ENCODE assay signal across 9 cellular contexts in the genomic region with DNA sequence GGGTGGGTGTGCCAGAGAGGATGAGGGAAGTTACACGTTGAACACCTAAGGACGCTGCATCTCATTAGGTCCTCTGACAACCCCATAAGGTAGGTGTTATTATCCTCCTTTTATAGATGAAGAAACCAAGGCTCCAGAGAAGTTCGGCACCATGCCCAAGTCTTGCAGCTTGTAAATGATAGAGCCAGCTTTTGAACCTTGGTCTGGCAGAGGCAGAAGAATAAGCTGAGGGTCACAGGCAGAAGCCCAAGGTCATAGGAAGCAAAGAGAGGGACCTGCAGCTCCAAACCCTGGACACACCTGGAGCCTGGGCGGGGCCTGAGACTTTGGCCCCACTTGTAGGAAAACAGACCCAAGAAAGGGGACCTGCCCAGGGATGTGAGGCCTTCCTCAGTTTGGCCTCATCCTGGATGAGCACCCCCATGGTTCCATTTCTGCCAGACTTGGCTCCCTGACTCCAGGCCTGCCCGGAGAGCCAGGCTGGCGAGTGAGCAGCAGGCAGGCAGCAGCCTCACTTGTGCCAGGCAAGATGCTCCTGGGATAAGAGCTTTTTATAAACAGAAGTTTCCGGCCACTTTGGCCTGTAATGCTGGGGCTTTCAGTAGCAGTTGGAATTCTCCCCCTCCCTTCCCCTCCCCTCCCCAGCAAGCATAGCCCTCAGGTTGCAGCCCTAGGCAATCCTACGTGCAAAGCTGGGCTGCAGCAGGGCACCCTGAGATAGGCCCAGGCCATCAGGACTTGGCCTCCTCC. TPM values are rescaled to one million over a fixed set of nuclear protein-coding genes. Genes with fewer than 3 reads are reported as not detected.
DNase-seq lines count a peak whose midpoint lies in the region; ATAC-seq and TF ChIP-seq lines count a peak whose summit lies in the region.
"Had no signal": no experiment of that assay in that cellular context is flagged by ENCODE, and none has a peak within 500 bp of the region (broad histone marks: within the 10 kb centered on the region; RNA-seq: fewer than 3 reads in every experiment).

No MANE protein-coding gene starts in this region.

- peak; percentile 72 for DNase-seq in BE2C
- no peak for DNase-seq in H9
- no peak for DNase-seq in mesothelial cell of epicardium (ENCODE audit: low spot score in 2 of 2, unreplicated experiment in 2 of 2)
- DNase-seq in NCI-H187 (lab: John Stamatoyannopoulos, UW), result no peak
- no peak for DNase-seq in stimulated activated CD4-positive, alpha-beta T cell treated with anti-CD3 and anti-CD28 coated beads, Interleukin-2, amount 100 ng/mL, for 48 hours
- no peak for DNase-seq in hippocampal formation (lab: John Stamatoyannopoulos, UW)
- DNase-seq: mesendoderm had no signal

- no peak overlapping the region for H3K23ac ChIP-seq in H9 (ENCODE audit: insufficient read length, low read depth, low read length)

- H3K9ac ChIP-seq in H9 (ENCODE audit: extremely low read depth, insufficient read length, low read length), result no peak overlapping the region

- H2AFZ ChIP-seq in H9 (ENCODE audit: low read length), result no peak overlapping the region

- H4K8ac ChIP-seq in H9 (replicated peaks; ENCODE audit: insufficient read length, low read depth, low read length), result no peak overlapping the region

- peak overlapping the region; percentile 75 for H3K4me2 ChIP-seq in H9 (ENCODE audit: insufficient read depth, insufficient read length, low read length)

- peaks cover 52% of the 10 kb centered on the region for H3K4me1 ChIP-seq in BE2C
- H3K4me1 ChIP-seq in H9 (ENCODE audit: insufficient read depth, low read length), result peaks cover 5% of the 10 kb centered on the region; the same call in 1 of the 2 replicates

- H2BK120ac ChIP-seq in H9 (ENCODE audit: low read depth, low read length, poor library complexity, severe bottlenecking), result no peak overlapping the region

- peak overlapping the region; percentile 53 to 90 for H3K4me3 Mint-ChIP-seq in H9
- peak overlapping the region; percentile 81 for H3K4me3 Mint-ChIP-seq in activated naive CD8-positive, alpha-beta T cell
- H3K4me3 Mint-ChIP-seq in mesothelial cell of epicardium, result peak overlapping the region; percentile 61

- TF ChIP-seq CTCF in BE2C (IDR thresholded peaks at IDR 0.05; ENCODE audit: low read depth, low read length) (no peak), H9 (conservative IDR thresholded peaks at IDR 0.05) (no peak), mesothelial cell of epicardium (IDR thresholded peaks at IDR 0.05; ENCODE audit: unreplicated experiment) (no peak)

- peaks cover 68% of the 10 kb centered on the region for H3K27me3 Mint-ChIP-seq in H9 (ENCODE audit: low read depth)
- peaks cover 6% of the 10 kb centered on the region for H3K27me3 Mint-ChIP-seq in activated naive CD8-positive, alpha-beta T cell
- peaks cover 72% of the 10 kb centered on the region for H3K27me3 Mint-ChIP-seq in mesothelial cell of epicardium (ENCODE audit: low read depth)

- peak overlapping the region; percentile 72 for H3K4me3 ChIP-seq in BE2C (ENCODE audit: low read depth, low read length)

- ATAC-seq in GM18909 (IDR thresholded peaks at IDR 0.05; ENCODE audit: poor library complexity, unreplicated experiment), result no peak

- H4K91ac ChIP-seq in H9 (ENCODE audit: insufficient read length, low read depth, low read length), result no peak overlapping the region

- peaks cover 19% of the 10 kb centered on the region for H3K23me2 ChIP-seq in H9 (ENCODE audit: insufficient read length, low read depth, low read length, poor library complexity, severe bottlenecking)

- peaks cover 0 to 3% (median 0%) of the 10 kb centered on the region in 3 experiments; a peak in 2 of 7 replicates for H3K36me3 Mint-ChIP-seq in H9 (ENCODE audit: insufficient read depth in 1 of 3, low read depth in 3 of 3)
- no peaks in the 10 kb centered on the region for H3K36me3 Mint-ChIP-seq in activated naive CD8-positive, alpha-beta T cell
- H3K36me3 Mint-ChIP-seq in mesothelial cell of epicardium, result no peaks in the 10 kb centered on the region

- no peaks in the 10 kb centered on the region for H3K79me1 ChIP-seq in H9 (ENCODE audit: insufficient read depth, low read depth, low read length, poor library complexity, severe bottlenecking)

- peaks cover 46 to 64% of the 10 kb centered on the region in 2 experiments for H3K4me1 Mint-ChIP-seq in H9
- H3K4me1 Mint-ChIP-seq in activated naive CD8-positive, alpha-beta T cell (ENCODE audit: low read depth), result peaks cover 27% of the 10 kb centered on the region
- H3K4me1 Mint-ChIP-seq in mesothelial cell of epicardium, result peaks cover 43% of the 10 kb centered on the region

- H3K18ac ChIP-seq in H9 (ENCODE audit: insufficient read length, low read depth, low read length), result no peak overlapping the region

- no peak overlapping the region for H2AK5ac ChIP-seq in H9 (ENCODE audit: insufficient read length, low read length)

- no peaks in the 10 kb centered on the region; a peak in 2 of 5 replicates for H3K9me3 Mint-ChIP-seq in H9
- H3K9me3 Mint-ChIP-seq in activated naive CD8-positive, alpha-beta T cell (ENCODE audit: low read depth), result no peaks in the 10 kb centered on the region
- H3K9me3 Mint-ChIP-seq in mesothelial cell of epicardium, result no peaks in the 10 kb centered on the region

- H2BK12ac ChIP-seq in H9 (ENCODE audit: insufficient read length, low read depth, low read length), result no peak overlapping the region

- no peaks in the 10 kb centered on the region for H3K9me3 ChIP-seq in BE2C
- no peaks in the 10 kb centered on the region for H3K9me3 ChIP-seq in H9 (ENCODE audit: control insufficient read depth, low read depth, low read length)

- no peak overlapping the region for H3K14ac ChIP-seq in H9 (ENCODE audit: insufficient read depth, low read length)

- H4K5ac ChIP-seq in H9 (ENCODE audit: insufficient read length, low read depth, low read length), result no peak overlapping the region

- no peaks in the 10 kb centered on the region for H3K27me3 ChIP-seq in BE2C
- peaks cover 7% of the 10 kb centered on the region; the same call in 1 of the 2 replicates for H3K27me3 ChIP-seq in H9 (ENCODE audit: insufficient read depth, low read length)

- H3K27ac ChIP-seq in H9 (ENCODE audit: insufficient read length, low read depth, low read length), result no peak overlapping the region

- H3K36me3 ChIP-seq in BE2C, result peaks cover 19% of the 10 kb centered on the region

- no peaks in the 10 kb centered on the region for H4K20me1 ChIP-seq in H9 (ENCODE audit: control insufficient read depth, insufficient read depth, insufficient read length)

- H3K56ac ChIP-seq in H9 (ENCODE audit: insufficient read length, low read depth, low read length), result no peak overlapping the region

- no peak overlapping the region for H3T11ph ChIP-seq in H9 (ENCODE audit: low read length)

- no peak overlapping the region for H2BK5ac ChIP-seq in H9 (ENCODE audit: insufficient read length, low read length)

- H3K4ac ChIP-seq in H9 (ENCODE audit: low read depth, low read length), result no peak overlapping the region

- H2BK15ac ChIP-seq in H9 (ENCODE audit: low read depth, low read length), result no peak overlapping the region

- no peak overlapping the region for H2BK20ac ChIP-seq in H9 (ENCODE audit: low read depth, low read length, poor library complexity, severe bottlenecking)

- H3K27ac Mint-ChIP-seq in H9, result no peak overlapping the region
- H3K27ac Mint-ChIP-seq in activated naive CD8-positive, alpha-beta T cell, result no peak overlapping the region
- no peak overlapping the region for H3K27ac Mint-ChIP-seq in mesothelial cell of epicardium

- WGBS in H9 (ENCODE audit: extremely low coverage, insufficient read length, low lambda C conversion rate), result no CpG with 5 or more reads among the region's 8 CpGs

- H3K79me2 ChIP-seq in H9 (ENCODE audit: insufficient read depth, low read length), result no peaks in the 10 kb centered on the region

RNA-seq across cellular contexts. Expression of a gene that starts 2.4 kb away (rescaled TPM):
- 637 TPM for polyA plus RNA-seq in BE2C (2012; ENCODE audit: insufficient read depth, insufficient read length, low read depth)
- 4.3 and 4.5 TPM in 2 replicates for total RNA-seq in H9 (2021)
- 11.2 to 12.3 TPM (median 11.7 TPM) in 3 replicates for total RNA-seq in mesothelial cell of epicardium

RNA-seq across cellular contexts. Expression of a gene that starts 15.1 kb away (rescaled TPM):
- polyA plus RNA-seq in BE2C (2012; ENCODE audit: insufficient read depth, insufficient read length, low read depth), result 19.0 TPM
- total RNA-seq in H9 (2021) (4.5 and 4.7 TPM in 2 replicates), mesothelial cell of epicardium (6.0 to 7.8 TPM (median 6.6 TPM) in 3 replicates)

RNA-seq across cellular contexts. Expression of a gene that starts 48.6 kb away (rescaled TPM):
- polyA plus RNA-seq in BE2C (2012; ENCODE audit: insufficient read depth, insufficient read length, low read depth), result 41.6 TPM
- total RNA-seq in H9 (2021) (1.5 and 2.0 TPM in 2 replicates), mesothelial cell of epicardium (10.6 to 14.0 TPM (median 11.8 TPM) in 3 replicates)

RNA-seq across cellular contexts. Expression of a gene that starts 52.5 kb away (rescaled TPM):
- 56.9 TPM for polyA plus RNA-seq in BE2C (2012; ENCODE audit: insufficient read depth, insufficient read length, low read depth)
- 22.1 and 23.9 TPM in 2 replicates for total RNA-seq in H9 (2021)
- total RNA-seq in mesothelial cell of epicardium, result 39.8 to 48.0 TPM (median 40.7 TPM) in 3 replicates
